ENCODE assay signal across 27 cellular contexts in genomic region chr18:66410692-66411091, GRCh38.
"Had no signal": no experiment of that assay in that cellular context is flagged by ENCODE, and none has a peak within 500 bp of the region (broad histone marks: within the 10 kb centered on the region; RNA-seq: fewer than 3 reads in every experiment).

No MANE protein-coding gene starts in this region.

- ATAC-seq: esophagus mucosa, gastrocnemius medialis, heart right ventricle, left cardiac atrium, left lung, left ventricle myocardium superior, lower lobe of right lung, mucosa of descending colon had no signal

- DNase-seq: dermis blood vessel endothelial cell; dorsolateral prefrontal cortex; effector CD4-positive, alpha-beta T cell; effector memory CD4-positive, alpha-beta T cell; erythroblast; esophagus squamous epithelium; foreskin fibroblast; foreskin melanocyte; gastrocnemius medialis; glutamatergic neuron; head of caudate nucleus; heart right ventricle; hippocampal formation; left cardiac atrium; left lung; left ventricle myocardium superior; lower lobe of right lung; mesenchymal stem cell; mucosa of descending colon had no signal

- FAIRE-seq: colon, endothelial cell of umbilical vein, islet of Langerhans, keratinocyte had no signal

- H3K4me3 Mint-ChIP-seq: mesothelial cell of epicardium had no signal

- H3K4me1 Mint-ChIP-seq: mesothelial cell of epicardium had no signal

- H3K4me3 ChIP-seq: coronary artery, dorsolateral prefrontal cortex, esophagus squamous epithelium, gastrocnemius medialis, heart right ventricle, left lung, lower lobe of right lung, mucosa of descending colon had no signal

- H3K4me1 ChIP-seq: esophagus squamous epithelium, gastrocnemius medialis, heart right ventricle, left lung, lower lobe of right lung had no signal

- H3K9me3 ChIP-seq: gastrocnemius medialis, lower lobe of right lung, mucosa of descending colon had no signal

- H3K27me3 ChIP-seq: esophagus squamous epithelium, gastrocnemius medialis, heart right ventricle, left lung had no signal

- H3K36me3 ChIP-seq: esophagus squamous epithelium, gastrocnemius medialis, heart right ventricle, left lung, lower lobe of right lung had no signal

- H3K27ac ChIP-seq: coronary artery, dorsolateral prefrontal cortex, epithelial cell of prostate, esophagus squamous epithelium, gastrocnemius medialis, heart right ventricle, left lung, lower lobe of right lung had no signal

- H3K27ac Mint-ChIP-seq: mesothelial cell of epicardium had no signal

- H3K36me3 Mint-ChIP-seq: mesothelial cell of epicardium had no signal
